Comparison of ENCODE assay signal across 9 cellular contexts in the genomic region with DNA sequence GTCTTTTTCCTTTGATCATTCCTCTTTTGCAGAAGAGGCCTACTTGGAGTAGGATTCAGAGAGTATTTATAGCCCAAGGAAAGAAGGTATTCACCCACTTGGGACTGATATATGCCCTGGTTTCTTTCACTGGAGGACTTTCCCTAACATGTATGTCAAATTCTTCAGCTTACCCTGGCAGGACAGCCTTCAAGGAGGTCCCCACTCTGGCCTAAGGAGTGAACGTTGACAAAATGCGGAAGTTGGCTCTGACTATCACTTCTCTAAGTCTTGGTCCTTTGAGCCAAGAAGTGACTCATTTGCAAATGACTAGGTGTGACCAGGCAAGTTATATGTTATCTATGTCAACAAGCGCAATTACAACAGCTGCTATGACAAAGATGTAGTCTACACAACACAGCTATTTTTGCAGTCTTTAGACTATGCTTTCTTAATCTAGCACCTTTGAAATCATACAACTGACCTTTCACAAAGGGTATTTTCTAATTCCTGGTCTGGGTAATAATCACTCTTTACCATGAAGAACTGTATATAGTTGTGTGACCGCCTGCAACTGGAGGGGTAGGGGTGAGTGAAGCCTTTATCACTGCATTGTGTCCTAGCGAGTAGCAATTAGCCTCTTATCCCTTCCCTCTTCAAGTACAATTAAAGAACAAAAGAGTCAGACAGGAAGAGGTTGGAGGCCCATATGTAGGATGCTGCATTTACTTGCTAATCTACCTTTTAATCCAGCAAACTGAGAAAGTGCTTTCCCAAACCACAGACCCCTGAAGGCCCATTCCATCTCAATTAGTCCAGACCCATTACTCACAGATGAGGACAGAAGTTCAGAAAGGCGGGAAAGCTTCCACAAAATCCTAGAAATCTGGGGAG. TPM values are rescaled to one million over a fixed set of nuclear protein-coding genes. Genes with fewer than 3 reads are reported as not detected.
DNase-seq lines count a peak whose midpoint lies in the region; ATAC-seq and TF ChIP-seq lines count a peak whose summit lies in the region.
"Had no signal": no experiment of that assay in that cellular context is flagged by ENCODE, and none has a peak within 500 bp of the region (broad histone marks: within the 10 kb centered on the region; RNA-seq: fewer than 3 reads in every experiment).

No MANE protein-coding gene starts in this region.

- H3K27ac Mint-ChIP-seq in stimulated activated naive CD8-positive, alpha-beta T cell treated with anti-CD3 and anti-CD28 coated beads, Interleukin-15, amount 100 ng/mL, for 72 hours = no peak overlapping the region

- no peak for TF ChIP-seq POLR2A in upper lobe of left lung (IDR thresholded peaks at IDR 0.05)

- DNase-seq in stimulated activated naive CD8-positive, alpha-beta T cell treated with anti-CD3 and anti-CD28 coated beads, Interleukin-15, Interleukin-2, amounts not matched to agents 100 U/mL and 50 U/mL, for 24 hours = no peak
- no peak for DNase-seq in stimulated activated naive CD8-positive, alpha-beta T cell treated with anti-CD3 and anti-CD28 coated beads, Interleukin-15, amount 100 ng/mL, for 72 hours
- DNase-seq in NCI-H82 (lab: John Stamatoyannopoulos, UW) (peak; percentile 53), upper lobe of left lung (peak in 1 of 2 donors; percentile 67), nucleus accumbens (lab: John Stamatoyannopoulos, UW) (no peak), coronary artery (ENCODE audit: low spot score) (no peak)

- H3K27me3 ChIP-seq in esophagus (ENCODE audit: control insufficient read depth in 1 of 2, insufficient read depth in 2 of 2, low read length in 2 of 2) (no peaks in the 10 kb centered on the region), upper lobe of left lung (no peaks in the 10 kb centered on the region)

- H3K36me3 ChIP-seq in esophagus (ENCODE audit: control insufficient read depth in 2 of 2, insufficient read depth in 2 of 2, low read length in 1 of 2) = peaks cover 0 to 2% of the 10 kb centered on the region in 2 donors
- H3K36me3 ChIP-seq in upper lobe of left lung = peaks cover 0 to 12% (median 9%) of the 10 kb centered on the region in 4 donors

- H3K9me3 ChIP-seq in esophagus (ENCODE audit: control insufficient read depth in 2 of 2, insufficient read depth in 1 of 2, low read depth in 1 of 2, low read length in 1 of 2) (no peaks in the 10 kb centered on the region), upper lobe of left lung (no peaks in the 10 kb centered on the region)

- H3K4me3 ChIP-seq in esophagus (ENCODE audit: low read depth in 1 of 2, low read length in 2 of 2) = no peak overlapping the region
- H3K4me3 ChIP-seq in upper lobe of left lung = no peak overlapping the region
- H3K4me3 ChIP-seq in coronary artery = no peak overlapping the region

- no peak overlapping the region for H3K4me3 Mint-ChIP-seq in stimulated activated naive CD8-positive, alpha-beta T cell treated with anti-CD3 and anti-CD28 coated beads, Interleukin-15, amount 100 ng/mL, for 72 hours

- TF ChIP-seq EP300 in upper lobe of left lung (IDR thresholded peaks at IDR 0.05) = peak in 1 of 4 donors; percentile 90

- H3K9me3 Mint-ChIP-seq in stimulated activated naive CD8-positive, alpha-beta T cell treated with anti-CD3 and anti-CD28 coated beads, Interleukin-15, amount 100 ng/mL, for 72 hours = no peaks in the 10 kb centered on the region

- WGBS in esophagus, 2 donors = 57% methylated on average over 6 of the region's 6 CpGs
- WGBS in upper lobe of left lung, 2 donors = 66 to 78% methylated on average over 6 of the region's 6 CpGs

- no peak for TF ChIP-seq CTCF in upper lobe of left lung (IDR thresholded peaks at IDR 0.05)
- TF ChIP-seq CTCF in coronary artery (IDR thresholded peaks at IDR 0.05) = no peak

- peak; percentile 49 for ATAC-seq in stimulated activated naive CD8-positive, alpha-beta T cell treated with anti-CD3 and anti-CD28 coated beads, Interleukin-15, Interleukin-2, amounts not matched to agents 100 U/mL and 50 U/mL, for 24 hours
- ATAC-seq in stimulated activated naive CD8-positive, alpha-beta T cell treated with anti-CD3 and anti-CD28 coated beads, Interleukin-15, amount 100 ng/mL, for 72 hours = no peak
- ATAC-seq in HG03064 (IDR thresholded peaks at IDR 0.05; ENCODE audit: low read depth, unreplicated experiment) (peak; percentile 100), upper lobe of left lung (ENCODE audit: low FRiP score in 2 of 2) (peak; percentile 83 to 85)

- H3K27me3 Mint-ChIP-seq in stimulated activated naive CD8-positive, alpha-beta T cell treated with anti-CD3 and anti-CD28 coated beads, Interleukin-15, amount 100 ng/mL, for 72 hours = no peaks in the 10 kb centered on the region

- H3K27ac ChIP-seq in esophagus (ENCODE audit: low read depth in 2 of 2, low read length in 1 of 2) = peak overlapping the region; percentile 34 to 78
- H3K27ac ChIP-seq in upper lobe of left lung = peak overlapping the region in 3 of 4 donors; percentile 21 to 32 (median 32)
- no peak overlapping the region for H3K27ac ChIP-seq in coronary artery
- H3K27ac ChIP-seq: parathyroid adenoma had no signal

- H3K4me1 ChIP-seq in esophagus (ENCODE audit: control insufficient read depth in 2 of 2, insufficient read depth in 2 of 2, low read length in 1 of 2) = no peaks in the 10 kb centered on the region
- H3K4me1 ChIP-seq in upper lobe of left lung = no peaks in the 10 kb centered on the region
- H3K4me1 ChIP-seq: parathyroid adenoma had no signal

- H3K4me1 Mint-ChIP-seq in stimulated activated naive CD8-positive, alpha-beta T cell treated with anti-CD3 and anti-CD28 coated beads, Interleukin-15, amount 100 ng/mL, for 72 hours = peaks cover 13% of the 10 kb centered on the region

RNA-seq across cellular contexts. Expression of a gene that starts 50.1 kb away (rescaled TPM):
- polyA plus RNA-seq in esophagus = 10 to 100 TPM in 1 of 2 donors, 1 to 10 TPM in 1; 7.4 to 22.1 TPM
- total RNA-seq in upper lobe of left lung = 10 to 100 TPM; 45.7 to 81.2 (median 71.4) TPM

Comparison
In these comparisons a context has a peak if more than half of its experiments do, and no peak if none do; other contexts are left out.
1. H3K27ac ChIP-seq: peak in esophagus (2 of 2) and upper lobe of left lung (3 of 4); none in coronary artery (0 of 2).